18 cellular contexts compared by ENCODE assay signal in the genomic region with DNA sequence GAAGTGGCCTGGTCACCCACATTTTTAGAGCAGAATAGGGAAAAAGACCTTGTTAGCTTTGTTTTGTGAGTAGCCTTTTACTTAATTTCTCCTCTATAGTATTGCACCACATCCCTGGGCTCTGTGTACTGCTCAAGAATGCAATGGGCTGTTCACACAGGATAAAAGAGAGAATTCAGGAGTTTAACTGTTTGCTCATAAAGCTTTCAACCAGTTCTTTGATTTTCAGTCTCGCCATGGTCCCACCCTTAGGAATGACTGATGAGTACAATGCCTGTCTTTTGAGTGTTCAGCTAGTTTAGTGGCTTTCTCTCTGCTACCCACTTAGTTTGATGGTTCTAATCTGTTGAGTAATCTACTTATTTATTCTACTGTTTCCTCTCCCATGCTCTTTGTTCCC.
"Had no signal": no experiment of that assay in that cellular context is flagged by ENCODE, and none has a peak within 500 bp of the region (broad histone marks: within the 10 kb centered on the region; RNA-seq: fewer than 3 reads in every experiment).

No MANE protein-coding gene starts in this region.

- H3K36me3 ChIP-seq: left ventricle myocardium inferior, pancreas, tibial artery had no signal

- H3K9me3 Mint-ChIP-seq: activated naive CD8-positive, alpha-beta T cell treated with anti-CD3 and anti-CD28 coated beads, Interleukin-2, amount 10 ng/mL, durations not matched to agents 7 days and 5 days; activated T-helper 1 cell treated with anti-CD3 and anti-CD28 coated beads, Interleukin-12 subunit alpha, Interleukin-12 subunit beta, Interleukin-2, Interleukin-4 antibody, amounts not matched to agents 30 ng/mL and 10 ng/mL and 1 ng/mL, durations not matched to agents 14 hours and 24 hours and 36 hours; dendritic cell treated with granulocyte-macrophage colony-stimulating factor and Interleukin-4, amounts not matched to agents 40 ng/mL and 50 ng/mL, for 4 days; nephron had no signal

- H3K4me3 ChIP-seq: left ventricle myocardium inferior, pancreas, tibial artery had no signal

- H3K36me3 Mint-ChIP-seq: activated naive CD8-positive, alpha-beta T cell treated with anti-CD3 and anti-CD28 coated beads, Interleukin-2, amount 10 ng/mL, durations not matched to agents 7 days and 5 days had no signal

- H3K27ac Mint-ChIP-seq: activated naive CD8-positive, alpha-beta T cell treated with anti-CD3 and anti-CD28 coated beads, Interleukin-2, amount 10 ng/mL, durations not matched to agents 7 days and 5 days; activated T-helper 1 cell treated with anti-CD3 and anti-CD28 coated beads, Interleukin-12 subunit alpha, Interleukin-12 subunit beta, Interleukin-2, Interleukin-4 antibody, amounts not matched to agents 30 ng/mL and 10 ng/mL and 1 ng/mL, durations not matched to agents 14 hours and 24 hours and 36 hours; dendritic cell treated with granulocyte-macrophage colony-stimulating factor and Interleukin-4, amounts not matched to agents 40 ng/mL and 50 ng/mL, for 4 days; nephron had no signal

- H3K27ac ChIP-seq: left ventricle myocardium inferior, pancreas, tibial artery had no signal

- H3K27me3 Mint-ChIP-seq: activated naive CD8-positive, alpha-beta T cell treated with anti-CD3 and anti-CD28 coated beads, Interleukin-2, amount 10 ng/mL, durations not matched to agents 7 days and 5 days; dendritic cell treated with granulocyte-macrophage colony-stimulating factor and Interleukin-4, amounts not matched to agents 40 ng/mL and 50 ng/mL, for 4 days had no signal

- H3K4me3 Mint-ChIP-seq: activated naive CD8-positive, alpha-beta T cell treated with anti-CD3 and anti-CD28 coated beads, Interleukin-2, amount 10 ng/mL, durations not matched to agents 7 days and 5 days; activated T-helper 1 cell treated with anti-CD3 and anti-CD28 coated beads, Interleukin-12 subunit alpha, Interleukin-12 subunit beta, Interleukin-2, Interleukin-4 antibody, amounts not matched to agents 30 ng/mL and 10 ng/mL and 1 ng/mL, durations not matched to agents 14 hours and 24 hours and 36 hours; dendritic cell treated with granulocyte-macrophage colony-stimulating factor and Interleukin-4, amounts not matched to agents 40 ng/mL and 50 ng/mL, for 4 days; nephron had no signal

- DNase-seq: activated CD4-positive, alpha-beta T cell treated with anti-CD3 and anti-CD28 coated beads, Interleukin-2, amount 50 U/mL, for 1 hour; activated CD8-positive, alpha-beta memory T cell treated with anti-CD3 and anti-CD28 coated beads for 24 hours; activated naive CD4-positive, alpha-beta T cell; activated naive CD8-positive, alpha-beta T cell treated with anti-CD3 and anti-CD28 coated beads, Interleukin-2, amount 10 ng/mL, durations not matched to agents 7 days and 5 days; anterior cingulate cortex; cerebellar nuclear complex; erythroblast; kidney; left ventricle myocardium inferior; pancreas; stimulated activated CD4-positive, alpha-beta T cell treated with anti-CD3 and anti-CD28 coated beads, Interleukin-2, amount 100 ng/mL, for 48 hours; stimulated activated naive CD4-positive, alpha-beta T cell; T-helper 9 cell; tibial artery had no signal

- H3K4me1 ChIP-seq: left ventricle myocardium inferior, pancreas, tibial artery had no signal

- H3K4me1 Mint-ChIP-seq: activated naive CD8-positive, alpha-beta T cell treated with anti-CD3 and anti-CD28 coated beads, Interleukin-2, amount 10 ng/mL, durations not matched to agents 7 days and 5 days; nephron had no signal

- H3K27me3 ChIP-seq: tibial artery had no signal

- H3K9me3 ChIP-seq: left ventricle myocardium inferior, pancreas, tibial artery had no signal

- FAIRE-seq: kidney, urothelium cell line had no signal
